ENCODE assay signal across 9 cellular contexts in genomic region chr5:179620703-179621350, GRCh38. TPM values are rescaled to one million over a fixed set of nuclear protein-coding genes. Genes with fewer than 3 reads are reported as not detected.
DNase-seq lines count a peak whose midpoint lies in the region; ATAC-seq and TF ChIP-seq lines count a peak whose summit lies in the region.
"Had no signal": no experiment of that assay in that cellular context is flagged by ENCODE, and none has a peak within 500 bp of the region (broad histone marks: within the 10 kb centered on the region; RNA-seq: fewer than 3 reads in every experiment).

No MANE protein-coding gene starts in this region.

- ATAC-seq in HG03571 (IDR thresholded peaks at IDR 0.05; ENCODE audit: unreplicated experiment): no peak
- no peak for ATAC-seq in GM18498 (IDR thresholded peaks at IDR 0.05; ENCODE audit: unreplicated experiment)

- peaks cover 78% of the 10 kb centered on the region for H3K79me2 ChIP-seq in mammary epithelial cell (ENCODE audit: insufficient read depth, low read length)

- in situ Hi-C loops in mammary epithelial cell (cut with MboI; ENCODE audit: low sequenced_read_pairs in 2 of 2): no loop called here

- peak overlapping the region; percentile 73 for H3K4me3 ChIP-seq in AG04449 (ENCODE audit: low read depth, low read length)
- peak overlapping the region; percentile 86 for H3K4me3 ChIP-seq in HUES64 (ENCODE audit: low read length)
- peak overlapping the region; percentile 55 to 89 (median 75) for H3K4me3 ChIP-seq in mammary epithelial cell (replicated peaks in 1 of 3; ENCODE audit: insufficient read depth in 1 of 3, low read depth in 2 of 3, low read length in 3 of 3)
- H3K4me3 ChIP-seq in muscle layer of colon (ENCODE audit: low read depth in 1 of 2, low read length in 2 of 2): peak overlapping the region in 1 of 2 donors; percentile 48

- H3K9ac ChIP-seq in HUES64 (ENCODE audit: low read depth, low read length) (peak overlapping the region; percentile 72; the same call in 1 of the 2 replicates), mammary epithelial cell (ENCODE audit: insufficient read depth, low read length) (peak overlapping the region; percentile 76), muscle layer of colon (ENCODE audit: low read length) (peak overlapping the region; percentile 27)

- TF ChIP-seq CTCF in AG04449 (IDR thresholded peaks at IDR 0.05; ENCODE audit: insufficient read depth, low read length, missing control alignments) (no peak), mammary epithelial cell (conservative IDR thresholded peaks at IDR 0.05 in 1 of 2, IDR thresholded peaks at IDR 0.05 in 1 of 2; ENCODE audit: extremely low read depth in 1 of 2, insufficient read depth in 1 of 2, low read depth in 1 of 2, low read length in 2 of 2) (no peak)

- dilution Hi-C loops in mammary epithelial cell (cut with HindIII; ENCODE audit: low sequenced_read_pairs): no loop called here

- H3K27me3 ChIP-seq in HUES64 (ENCODE audit: insufficient read depth, low read length) (no peaks in the 10 kb centered on the region), mammary epithelial cell (ENCODE audit: insufficient read depth, low read length) (no peaks in the 10 kb centered on the region), muscle layer of colon (ENCODE audit: control insufficient read depth in 1 of 2, insufficient read depth in 2 of 2, low read length in 2 of 2) (no peaks in the 10 kb centered on the region)

- H2AFZ ChIP-seq in mammary epithelial cell (ENCODE audit: low read depth, low read length): no peak overlapping the region

- POLR2A ChIA-PET in AG04449 (lab: Yijun Ruan, JAX): no interaction called here

- peaks cover 42% of the 10 kb centered on the region for H4K20me1 ChIP-seq in mammary epithelial cell (ENCODE audit: insufficient read depth, low read length)

- H3K36me3 ChIP-seq in HUES64 (ENCODE audit: insufficient read depth, low read length): peaks cover 68% of the 10 kb centered on the region
- H3K36me3 ChIP-seq in mammary epithelial cell (ENCODE audit: insufficient read depth, low read length): peaks cover 52% of the 10 kb centered on the region
- H3K36me3 ChIP-seq in muscle layer of colon (ENCODE audit: insufficient read depth, low read length): peaks cover 56% of the 10 kb centered on the region

- intact Hi-C loops in mammary epithelial cell (cut with micrococcal nuclease): loop anchor here (5.0 kb wide), 1 partner anchor 176 kb away; no protein-coding TSS in a partner anchor

- BruUV-seq in mammary epithelial cell (replicated peaks; lab: Mats Ljungman, UMichigan): no TSS peak

- no peak overlapping the region for H3K27ac ChIP-seq in HUES64 (ENCODE audit: low read depth, low read length)
- peak overlapping the region; percentile 27 for H3K27ac ChIP-seq in mammary epithelial cell (ENCODE audit: insufficient read depth, low read depth, low read length)
- H3K27ac ChIP-seq in muscle layer of colon (ENCODE audit: low read depth, low read length): peak overlapping the region; percentile 53

- peak overlapping the region; percentile 88 for H3K4me2 ChIP-seq in mammary epithelial cell (ENCODE audit: insufficient read depth, low read depth, low read length)

- H3K9me3 ChIP-seq in HUES64 (ENCODE audit: insufficient read depth, low read depth, low read length): no peaks in the 10 kb centered on the region
- H3K9me3 ChIP-seq in mammary epithelial cell (replicated peaks; ENCODE audit: insufficient read depth, low read length): no peaks in the 10 kb centered on the region
- H3K9me3 ChIP-seq in muscle layer of colon (ENCODE audit: low read length): no peaks in the 10 kb centered on the region

- CTCF ChIA-PET in AG04449 (lab: Yijun Ruan, JAX): interaction anchor here (1.3 to 5.2 kb wide), 3 partner anchors 8 to 18 kb away, joined by 3 to 54 read pairs (median 6); no protein-coding TSS in a partner anchor
- CTCF ChIA-PET in mammary epithelial cell (lab: Charles Lee; ENCODE audit: low non-redundant PET): no interaction called here

- DNase-seq in AG04449 (ENCODE audit: low read depth, low spot score) (no peak), mammary epithelial cell (peak; percentile 19), NCI-H446 treated with DMSO at 0.1 percent for 48 hours (lab: John Stamatoyannopoulos, UW) (no peak), HuH-7.5 (ENCODE audit: low spot score) (no peak)
- DNase-seq: NCI-H774 had no signal

- H3K4me1 ChIP-seq in HUES64 (ENCODE audit: insufficient read depth, low read length) (peaks cover 35% of the 10 kb centered on the region), mammary epithelial cell (ENCODE audit: insufficient read depth, low read length) (peaks cover 34% of the 10 kb centered on the region), muscle layer of colon (ENCODE audit: insufficient read depth, low read length) (peaks cover 51% of the 10 kb centered on the region)

- 67% methylated on average over 5 of the region's 5 CpGs for WGBS in HUES64
- 15% methylated on average over 5 of the region's 5 CpGs for WGBS in mammary epithelial cell (ENCODE audit: low coverage, missing lambda C conversion rate)

RNA-seq across cellular contexts. Expression of gene HNRNPH1, which starts 2.6 kb away (rescaled TPM):
- 491 TPM for polyA plus RNA-seq in HUES64 (2013, experiment 1 of 2)
- polyA plus RNA-seq in HUES64 (2013, experiment 2 of 2): 414 TPM
- 100 to 1,000 TPM; 276 to 481 TPM for total RNA-seq in mammary epithelial cell
- polyA plus RNA-seq in mammary epithelial cell: 130 TPM
- polyA minus RNA-seq in mammary epithelial cell: 289 TPM
